ENCODE assay signal across 18 cellular contexts in genomic region chr20:9884666-9885065, GRCh38. TPM values are rescaled to one million over a fixed set of nuclear protein-coding genes. Genes with fewer than 3 reads are reported as not detected.
A peak's percentile ranks its signal among the peaks of the same experiment; 100 is the strongest.
DNase-seq lines count a peak whose midpoint lies in the region; ATAC-seq and TF ChIP-seq lines count a peak whose summit lies in the region.
"Had no signal": no experiment of that assay in that cellular context is flagged by ENCODE, and none has a peak within 500 bp of the region (broad histone marks: within the 10 kb centered on the region; RNA-seq: fewer than 3 reads in every experiment).

No MANE protein-coding gene starts in this region.

- DNase-seq in BJ (ENCODE audit: low read depth) (no peak), HCEC 1CT (peak; percentile 7), RWPE2 (ENCODE audit: low spot score) (no peak), kidney epithelial cell (ENCODE audit: low read depth) (no peak), AG08395 (ENCODE audit: low spot score) (no peak), NCI-H526 (lab: John Stamatoyannopoulos, UW) (no peak), stomach (no peak), glutamatergic neuron (no peak)
- DNase-seq: activated gamma-delta T cell treated with Interleukin-2 at 50 U/mL for 16 hours, dorsolateral prefrontal cortex, KBM-7, NCI-H1694 had no signal

- no peak for TF ChIP-seq EP300 in stomach (IDR thresholded peaks at IDR 0.05)

- no peak overlapping the region for H3K27ac ChIP-seq in RWPE2 (ENCODE audit: poor library complexity, severe bottlenecking)
- H3K27ac ChIP-seq in stomach, result no peak overlapping the region
- H3K27ac ChIP-seq: dorsolateral prefrontal cortex, neural progenitor cell had no signal

- TF ChIP-seq POLR2A in stomach (IDR thresholded peaks at IDR 0.05), result no peak

- H3K4me3 Mint-ChIP-seq in glutamatergic neuron (ENCODE audit: unreplicated experiment), result no peak overlapping the region
- H3K4me3 Mint-ChIP-seq: neural progenitor cell; stimulated activated memory B cell treated with anti-CD40 and anti-IgM and Interleukin-4, amounts not matched to agents 10 μg/mL and 1 μg/mL and 100 μg/mL, for 72 hours; type B pancreatic cell had no signal

- H3K36me3 Mint-ChIP-seq in glutamatergic neuron (ENCODE audit: unreplicated experiment), result peaks cover 7% of the 10 kb centered on the region
- H3K36me3 Mint-ChIP-seq: neural progenitor cell; stimulated activated memory B cell treated with anti-CD40 and anti-IgM and Interleukin-4, amounts not matched to agents 10 μg/mL and 1 μg/mL and 100 μg/mL, for 72 hours; type B pancreatic cell had no signal

- 0 out of 3 replicates have a peak, but pooled peaks have one; percentile 29 for ATAC-seq in RWPE2 (ENCODE audit: low read depth)
- ATAC-seq: sciatic nerve; stimulated activated memory B cell treated with anti-CD40 and anti-IgM and Interleukin-4, amounts not matched to agents 10 μg/mL and 1 μg/mL and 100 μg/mL, for 72 hours had no signal

- H3K27ac Mint-ChIP-seq in glutamatergic neuron (ENCODE audit: unreplicated experiment), result no peak overlapping the region
- H3K27ac Mint-ChIP-seq: neural progenitor cell; stimulated activated memory B cell treated with anti-CD40 and anti-IgM and Interleukin-4, amounts not matched to agents 10 μg/mL and 1 μg/mL and 100 μg/mL, for 72 hours; type B pancreatic cell had no signal

- TF ChIP-seq CTCF in BJ (IDR thresholded peaks at IDR 0.05; ENCODE audit: insufficient read depth, low read depth, low read length) (peak; percentile 17; the same call in 1 of the 2 replicates), RWPE2 (IDR thresholded peaks at IDR 0.05; ENCODE audit: poor library complexity, severe bottlenecking) (peak; percentile 22), kidney epithelial cell (IDR thresholded peaks at IDR 0.05; ENCODE audit: insufficient read depth, low read length, poor library complexity, severe bottlenecking) (peak; percentile 26), stomach (IDR thresholded peaks at IDR 0.05) (no peak), glutamatergic neuron (IDR thresholded peaks at IDR 0.05; ENCODE audit: partially characterized antibody, unreplicated experiment) (no peak)

- intact Hi-C loops in stomach (cut with DNase I; ENCODE audit: low total_unique reads), result no loop called here

- peaks cover 2% of the 10 kb centered on the region for H3K27me3 Mint-ChIP-seq in glutamatergic neuron (ENCODE audit: unreplicated experiment)

- no peaks in the 10 kb centered on the region for H3K4me1 Mint-ChIP-seq in glutamatergic neuron (ENCODE audit: low read depth, unreplicated experiment)
- H3K4me1 Mint-ChIP-seq: neural progenitor cell had no signal

- peaks cover 2% of the 10 kb centered on the region for H3K9me3 Mint-ChIP-seq in glutamatergic neuron (ENCODE audit: unreplicated experiment)

- CTCF ChIA-PET in BJ (lab: Yijun Ruan, JAX), result no interaction called here

- H3K36me3 ChIP-seq in BJ (ENCODE audit: control insufficient read depth, insufficient read depth, low read length) (no peaks in the 10 kb centered on the region), RWPE2 (ENCODE audit: low read depth) (no peaks in the 10 kb centered on the region), kidney epithelial cell (ENCODE audit: control insufficient read depth, insufficient read depth, low read length) (no peaks in the 10 kb centered on the region), stomach (no peaks in the 10 kb centered on the region)
- H3K36me3 ChIP-seq: neural progenitor cell had no signal

- POLR2A ChIA-PET in BJ (lab: Charles Lee), result no interaction called here

- H3K27me3 ChIP-seq in BJ (ENCODE audit: control insufficient read depth, insufficient read depth, low read length) (no peaks in the 10 kb centered on the region), RWPE2 (ENCODE audit: insufficient read depth, poor library complexity, severe bottlenecking) (peaks cover 8% of the 10 kb centered on the region), kidney epithelial cell (ENCODE audit: control insufficient read depth, insufficient read depth, low read length) (no peaks in the 10 kb centered on the region), stomach (no peaks in the 10 kb centered on the region)
- H3K27me3 ChIP-seq: dorsolateral prefrontal cortex, neural progenitor cell had no signal

- peaks cover 6% of the 10 kb centered on the region for H3K9me3 ChIP-seq in RWPE2 (ENCODE audit: severe bottlenecking)
- H3K9me3 ChIP-seq in stomach, result no peaks in the 10 kb centered on the region

- H3K4me1 ChIP-seq in RWPE2 (ENCODE audit: insufficient read depth, poor library complexity, severe bottlenecking) (no peaks in the 10 kb centered on the region), stomach (no peaks in the 10 kb centered on the region)
- H3K4me1 ChIP-seq: neural progenitor cell had no signal

- H3K4me3 ChIP-seq in BJ (ENCODE audit: low read depth, low read length) (no peak overlapping the region), RWPE2 (ENCODE audit: severe bottlenecking) (no peak overlapping the region), kidney epithelial cell (ENCODE audit: low read depth, low read length) (no peak overlapping the region), stomach (no peak overlapping the region)
- H3K4me3 ChIP-seq: dorsolateral prefrontal cortex, neural progenitor cell had no signal

- 27 to 59% (median 51%) methylated on average over 2 of the region's 2 CpGs for WGBS in stomach, 5 donors

RNA-seq across cellular contexts. Expression of gene PAK5, which starts 45.8 kb away (rescaled TPM):
- polyA plus RNA-seq in BJ (2011; rRNA removed) (not detected in 2 replicates), stomach (under 1 TPM in 2 of 3 donors, not detected in 1; 0.12 to 0.35 TPM)
- polyA minus RNA-seq in BJ (2011; rRNA and poly(A)+ RNA removed), result not detected in 2 replicates
- total RNA-seq in kidney epithelial cell (0.07 and 0.17 TPM in 2 replicates), stomach (under 1 TPM in 3 of 5 donors, not detected in 2; under 0.01 to 0.92 (median 0.58) TPM), glutamatergic neuron (ENCODE audit: unreplicated experiment) (6.8 TPM)
- total RNA-seq: fibroblast of lung, lung microvascular endothelial cell had no signal
- polyA plus RNA-seq: fibroblast of lung had no signal

Comparison
In these comparisons a context has a peak if more than half of its experiments do, and no peak if none do; other contexts are left out.
1. CTCF ChIP-seq: peak in BJ (single experiment), RWPE2 (single experiment) and kidney epithelial cell (single experiment); none in stomach (0 of 7) and glutamatergic neuron (single experiment).